In genomic region chr6:12356983-12357972, GRCh38 we compare ENCODE assay signal across 12 cellular contexts.
A peak's percentile ranks its signal among the peaks of the same experiment; 100 is the strongest.
DNase-seq lines count a peak whose midpoint lies in the region; ATAC-seq and TF ChIP-seq lines count a peak whose summit lies in the region.
"Had no signal": no experiment of that assay in that cellular context is flagged by ENCODE, and none has a peak within 500 bp of the region (broad histone marks: within the 10 kb centered on the region; RNA-seq: fewer than 3 reads in every experiment).

No MANE protein-coding gene starts in this region.

- no peak overlapping the region for H3K4me3 Mint-ChIP-seq in glutamatergic neuron (ENCODE audit: unreplicated experiment)
- no peak overlapping the region for H3K4me3 Mint-ChIP-seq in activated naive CD8-positive, alpha-beta T cell treated with anti-CD3 and anti-CD28 coated beads, Interleukin-2, amount 50 U/mL, for 24 hours
- H3K4me3 Mint-ChIP-seq: central memory CD8-positive, alpha-beta T cell had no signal

- no peak overlapping the region for H3K27ac ChIP-seq in GM23248
- peak overlapping the region; percentile 32; the same call in 1 of the 2 replicates for H3K27ac ChIP-seq in MM.1S (ENCODE audit: low read length)
- no peak overlapping the region for H3K27ac ChIP-seq in trophoblast cell (ENCODE audit: low read depth, low read length)
- H3K27ac ChIP-seq: thyroid gland had no signal

- no peak for TF ChIP-seq CTCF in MM.1S (IDR thresholded peaks at IDR 0.05; ENCODE audit: low read length)
- TF ChIP-seq CTCF in glutamatergic neuron (IDR thresholded peaks at IDR 0.05; ENCODE audit: partially characterized antibody, unreplicated experiment), result no peak

- H3K23ac ChIP-seq in trophoblast cell (ENCODE audit: low read length), result no peak overlapping the region

- H2BK12ac ChIP-seq in trophoblast cell (ENCODE audit: low read length), result no peak overlapping the region

- H3F3A ChIP-seq in GM23248 (ENCODE audit: insufficient read depth) (no peaks in the 10 kb centered on the region), MM.1S (ENCODE audit: insufficient read depth, low read length) (no peaks in the 10 kb centered on the region)

- H3K4me1 ChIP-seq in GM23248 (ENCODE audit: insufficient read depth) (0 out of 2 replicates have a peak, but pooled peaks cover 10% of the 10 kb centered on the region), MM.1S (ENCODE audit: low read length) (peaks cover 13% of the 10 kb centered on the region), trophoblast cell (ENCODE audit: control insufficient read depth in 1 of 2, insufficient read depth in 2 of 2, low read length in 2 of 2) (no peaks in the 10 kb centered on the region)

- peaks cover under 1% of the 10 kb centered on the region for H3K27me3 Mint-ChIP-seq in glutamatergic neuron (ENCODE audit: unreplicated experiment)
- no peaks in the 10 kb centered on the region for H3K27me3 Mint-ChIP-seq in activated naive CD8-positive, alpha-beta T cell treated with anti-CD3 and anti-CD28 coated beads, Interleukin-2, amount 50 U/mL, for 24 hours
- H3K27me3 Mint-ChIP-seq: central memory CD8-positive, alpha-beta T cell had no signal

- in situ Hi-C loops in GM23248 (cut with MboI), result no loop called here

- no peaks in the 10 kb centered on the region for H3K9me3 ChIP-seq in GM23248 (ENCODE audit: low read depth)
- no peaks in the 10 kb centered on the region for H3K9me3 ChIP-seq in MM.1S (replicated peaks; ENCODE audit: insufficient read depth, low read length)
- no peaks in the 10 kb centered on the region for H3K9me3 ChIP-seq in trophoblast cell (ENCODE audit: insufficient read depth, low read depth, low read length)
- H3K9me3 ChIP-seq: thyroid gland had no signal

- H3K36me3 ChIP-seq in GM23248 (ENCODE audit: low read depth) (no peaks in the 10 kb centered on the region), MM.1S (replicated peaks; ENCODE audit: insufficient read depth, low read length) (no peaks in the 10 kb centered on the region), trophoblast cell (ENCODE audit: control insufficient read depth in 1 of 2, insufficient read depth in 2 of 2, low read length in 2 of 2) (no peaks in the 10 kb centered on the region)
- H3K36me3 ChIP-seq: thyroid gland had no signal

- peaks cover 10% of the 10 kb centered on the region for H3K4me1 Mint-ChIP-seq in glutamatergic neuron (ENCODE audit: low read depth, unreplicated experiment)
- no peaks in the 10 kb centered on the region for H3K4me1 Mint-ChIP-seq in activated naive CD8-positive, alpha-beta T cell treated with anti-CD3 and anti-CD28 coated beads, Interleukin-2, amount 50 U/mL, for 24 hours
- H3K4me1 Mint-ChIP-seq: central memory CD8-positive, alpha-beta T cell had no signal

- peak; percentile 69 for DNase-seq in GM23248
- DNase-seq in MM.1S, result peak; percentile 37
- peak; percentile 27 to 53 for DNase-seq in trophoblast cell
- no peak for DNase-seq in glutamatergic neuron
- DNase-seq in NCI-H226, result no peak
- DNase-seq in activated naive CD8-positive, alpha-beta T cell treated with anti-CD3 and anti-CD28 coated beads, Interleukin-2, amount 50 U/mL, for 24 hours, result no peak
- no peak for DNase-seq in ureter (ENCODE audit: low spot score)
- DNase-seq: islet precursor cell, NCI-H2081 treated with DMSO at 0.1 percent for 48 hours, thyroid gland had no signal

- H3K4me3 ChIP-seq in GM23248 (0 out of 2 replicates have a peak overlapping the region, but pooled peaks have one; percentile 25), MM.1S (ENCODE audit: low read length) (no peak overlapping the region), trophoblast cell (ENCODE audit: low read depth, low read length) (no peak overlapping the region)
- H3K4me3 ChIP-seq: thyroid gland had no signal

- 14 to 17% methylated on average over 11 of the region's 11 CpGs for WGBS in GM23248 (ENCODE audit: low coverage in 1 of 2, low lambda C conversion rate in 2 of 2, missing lambda C conversion rate in 2 of 2), 2 experiments
- WGBS in trophoblast cell (ENCODE audit: extremely low coverage, insufficient coverage, insufficient read length), result no CpG with 5 or more reads among the region's 11 CpGs

- H4K91ac ChIP-seq in trophoblast cell (ENCODE audit: low read depth, low read length), result no peak overlapping the region

- peak overlapping the region; percentile 53 for H2AFZ ChIP-seq in GM23248
- H2AFZ ChIP-seq in MM.1S (ENCODE audit: low read length), result peak overlapping the region; percentile 19; the same call in 1 of the 2 replicates
- no peak overlapping the region for H2AFZ ChIP-seq in trophoblast cell (ENCODE audit: insufficient read depth, low read length, poor library complexity)

- H3K4ac ChIP-seq in trophoblast cell (ENCODE audit: low read depth, low read length), result no peak overlapping the region

- H3K27ac Mint-ChIP-seq in glutamatergic neuron (ENCODE audit: unreplicated experiment), result no peak overlapping the region
- no peak overlapping the region for H3K27ac Mint-ChIP-seq in activated naive CD8-positive, alpha-beta T cell treated with anti-CD3 and anti-CD28 coated beads, Interleukin-2, amount 50 U/mL, for 24 hours

- no peak overlapping the region for H2AK5ac ChIP-seq in trophoblast cell (ENCODE audit: low read length)

- no peak overlapping the region for H2BK120ac ChIP-seq in trophoblast cell (ENCODE audit: insufficient read depth, low read length, poor library complexity)

- H4K20me1 ChIP-seq in GM23248 (ENCODE audit: insufficient read depth), result no peaks in the 10 kb centered on the region
- no peaks in the 10 kb centered on the region for H4K20me1 ChIP-seq in MM.1S (ENCODE audit: insufficient read depth, low read length)

- H3K9me3 Mint-ChIP-seq in glutamatergic neuron (ENCODE audit: unreplicated experiment), result no peaks in the 10 kb centered on the region
- H3K9me3 Mint-ChIP-seq in activated naive CD8-positive, alpha-beta T cell treated with anti-CD3 and anti-CD28 coated beads, Interleukin-2, amount 50 U/mL, for 24 hours, result peaks cover 3% of the 10 kb centered on the region

- H3K9ac ChIP-seq in GM23248 (0 out of 2 replicates have a peak overlapping the region, but pooled peaks have one; percentile 12), MM.1S (ENCODE audit: low read length) (no peak overlapping the region), trophoblast cell (ENCODE audit: low read length) (no peak overlapping the region)

- H3K36me3 Mint-ChIP-seq in glutamatergic neuron (ENCODE audit: unreplicated experiment), result peaks cover 3% of the 10 kb centered on the region
- no peaks in the 10 kb centered on the region for H3K36me3 Mint-ChIP-seq in activated naive CD8-positive, alpha-beta T cell treated with anti-CD3 and anti-CD28 coated beads, Interleukin-2, amount 50 U/mL, for 24 hours (ENCODE audit: low read depth)

- H3K9me2 ChIP-seq in GM23248 (ENCODE audit: insufficient read depth), result no peaks in the 10 kb centered on the region
- no peaks in the 10 kb centered on the region for H3K9me2 ChIP-seq in MM.1S (replicated peaks; ENCODE audit: insufficient read depth, low read length)

- H3K14ac ChIP-seq in trophoblast cell (ENCODE audit: low read length), result no peak overlapping the region

- peak; percentile 75 for ATAC-seq in GM18858 (IDR thresholded peaks at IDR 0.05; ENCODE audit: unreplicated experiment)
- no peak for ATAC-seq in activated naive CD8-positive, alpha-beta T cell treated with anti-CD3 and anti-CD28 coated beads, Interleukin-2, amount 50 U/mL, for 24 hours

- H3K4me2 ChIP-seq in GM23248 (ENCODE audit: unreplicated experiment), result peak overlapping the region; percentile 51
- H3K4me2 ChIP-seq in MM.1S (ENCODE audit: low read depth, low read length), result peak overlapping the region; percentile 22; the same call in 1 of the 2 replicates
- no peak overlapping the region for H3K4me2 ChIP-seq in trophoblast cell (ENCODE audit: low read length)

- no peak overlapping the region for H4K8ac ChIP-seq in trophoblast cell (ENCODE audit: low read depth, low read length)

- no peaks in the 10 kb centered on the region for H3K27me3 ChIP-seq in GM23248 (replicated peaks; ENCODE audit: insufficient read depth)
- no peaks in the 10 kb centered on the region for H3K27me3 ChIP-seq in MM.1S (replicated peaks; ENCODE audit: insufficient read depth, low read length)
- H3K27me3 ChIP-seq in trophoblast cell (ENCODE audit: insufficient read depth, low read length), result no peaks in the 10 kb centered on the region
- H3K27me3 ChIP-seq: thyroid gland had no signal

- no peak overlapping the region for H4K12ac ChIP-seq in trophoblast cell (ENCODE audit: low read depth, low read length)

- H3K79me2 ChIP-seq in GM23248 (ENCODE audit: insufficient read depth) (no peaks in the 10 kb centered on the region), MM.1S (ENCODE audit: low read length) (no peaks in the 10 kb centered on the region), trophoblast cell (ENCODE audit: control insufficient read depth, insufficient read depth, low read length, poor library complexity) (no peaks in the 10 kb centered on the region)

- H3K79me1 ChIP-seq in trophoblast cell (ENCODE audit: low read length), result no peaks in the 10 kb centered on the region

- no peak overlapping the region for H3K18ac ChIP-seq in trophoblast cell (ENCODE audit: low read length)

- H2BK5ac ChIP-seq in trophoblast cell (ENCODE audit: low read depth, low read length, poor library complexity), result no peak overlapping the region

Comparison
In these comparisons a context has a peak if more than half of its experiments do, and no peak if none do; other contexts are left out.
1. DNase-seq: peak in GM23248 (single experiment), MM.1S (single experiment) and trophoblast cell (2 of 2); none in glutamatergic neuron (single experiment), NCI-H226 (single experiment), activated naive CD8-positive, alpha-beta T cell treated with anti-CD3 and anti-CD28 coated beads, Interleukin-2, amount 50 U/mL, for 24 hours (single experiment) and ureter (single experiment).